In genomic region chr7:37921340-37921805, GRCh38 we compare ENCODE assay signal across 7 cellular contexts. TPM values are rescaled to one million over a fixed set of nuclear protein-coding genes. Genes with fewer than 3 reads are reported as not detected.
DNase-seq lines count a peak whose midpoint lies in the region; ATAC-seq and TF ChIP-seq lines count a peak whose summit lies in the region.

No MANE protein-coding gene starts in this region.

- peaks cover 17% of the 10 kb centered on the region; the same call in 1 of the 2 replicates for H3K9me3 Mint-ChIP-seq in WTC11
- H3K9me3 Mint-ChIP-seq in osteocyte (ENCODE audit: unreplicated experiment): peaks cover 9% of the 10 kb centered on the region

- POLR2A ChIA-PET in WTC11 (lab: Charles Lee): interaction anchor here (0.8 kb wide), 1 partner anchor 414 kb away, joined by 3 read pairs; no protein-coding TSS in a partner anchor

- H3K27ac Mint-ChIP-seq in WTC11: no peak overlapping the region
- peak overlapping the region; percentile 28 for H3K27ac Mint-ChIP-seq in osteocyte (ENCODE audit: unreplicated experiment)

- H3K4me1 Mint-ChIP-seq in WTC11: peaks cover 13% of the 10 kb centered on the region
- peaks cover 19% of the 10 kb centered on the region for H3K4me1 Mint-ChIP-seq in osteocyte (ENCODE audit: unreplicated experiment)

- H3K36me3 Mint-ChIP-seq in WTC11 (peaks cover 5% of the 10 kb centered on the region), osteocyte (ENCODE audit: unreplicated experiment) (peaks cover 3% of the 10 kb centered on the region)

- ATAC-seq in GM21619 (IDR thresholded peaks at IDR 0.05; ENCODE audit: unreplicated experiment) (peak; percentile 44), WTC11 (peak; percentile 49)

- peak; percentile 12 for TF ChIP-seq CTCF in GM12865 (IDR thresholded peaks at IDR 0.05; ENCODE audit: insufficient read depth, low read depth, low read length, missing control alignments)
- TF ChIP-seq CTCF in WTC11 (IDR thresholded peaks at IDR 0.05): no peak
- TF ChIP-seq CTCF in osteocyte (IDR thresholded peaks at IDR 0.05): peak; percentile 28

- H3K4me3 ChIP-seq in GM12865 (ENCODE audit: low read depth, low read length): peak overlapping the region; percentile 55
- peak overlapping the region; percentile 52 for H3K4me3 ChIP-seq in MG63

- H3K9me3 ChIP-seq in MG63: peaks cover 10% of the 10 kb centered on the region

- H3K27me3 ChIP-seq in MG63: peaks cover 3% of the 10 kb centered on the region; the same call in 1 of the 2 replicates

- H3K27me3 Mint-ChIP-seq in WTC11 (ENCODE audit: low read depth) (peaks cover 49% of the 10 kb centered on the region), osteocyte (ENCODE audit: unreplicated experiment) (peaks cover 27% of the 10 kb centered on the region)

- DNase-seq in GM12865 (ENCODE audit: low read depth) (peak; percentile 48), MG63 (peak; percentile 56), WTC11 (ENCODE audit: low spot score) (peak; percentile 44), glomerular visceral epithelial cell (ENCODE audit: extremely low spot score) (peak; percentile 56), osteocyte (ENCODE audit: extremely low spot score, unreplicated experiment) (no peak)
- DNase-seq in effector CD4-positive, alpha-beta T cell: no peak

- H3K4me3 Mint-ChIP-seq in WTC11 (peak overlapping the region; percentile 75), osteocyte (ENCODE audit: unreplicated experiment) (peak overlapping the region; percentile 81)

- CTCF ChIA-PET in WTC11 (lab: Charles Lee): interaction anchor here (0.6 to 2.1 kb wide), 7 partner anchors 9 to 424 kb away, joined by 3 to 9 read pairs (median 3); no protein-coding TSS in a partner anchor

- no peaks in the 10 kb centered on the region; the same call in 1 of the 2 replicates for H3K36me3 ChIP-seq in MG63

TF ChIP-seq in WTC11, 78 proteins besides CTCF, POLR2A, EP300 and RAD21 (continues in another document):
- 0 out of 2 replicates have a peak, but pooled peaks have one; percentile 2 for TF ChIP-seq HMGXB4 (CRISPR knock-in tag; IDR thresholded peaks at IDR 0.05)
- no peak for TF ChIP-seq ZNF138 (CRISPR knock-in tag; conservative IDR thresholded peaks at IDR 0.05)
- TF ChIP-seq MYBL2 (CRISPR knock-in tag; IDR thresholded peaks at IDR 0.05): 0 out of 2 replicates have a peak, but pooled peaks have one; percentile 45
- no peak for TF ChIP-seq ZNF281 (CRISPR knock-in tag; IDR thresholded peaks at IDR 0.05)
- peak; percentile 29; the same call in 1 of the 2 replicates for TF ChIP-seq MAX (CRISPR knock-in tag; IDR thresholded peaks at IDR 0.05)
- no peak for TF ChIP-seq TP53 (CRISPR knock-in tag; IDR thresholded peaks at IDR 0.05)
- TF ChIP-seq ARID4B (CRISPR knock-in tag; IDR thresholded peaks at IDR 0.05; ENCODE audit: borderline replicate concordance): no peak
- TF ChIP-seq NFE2L1 (CRISPR knock-in tag; IDR thresholded peaks at IDR 0.05): peak; percentile 82
- TF ChIP-seq AFF4 (CRISPR knock-in tag; IDR thresholded peaks at IDR 0.05; ENCODE audit: borderline replicate concordance): no peak
- no peak for TF ChIP-seq ZNF121 (CRISPR knock-in tag; IDR thresholded peaks at IDR 0.05)

RNA-seq across cellular contexts. Expression of gene EPDR1, which starts 0.9 kb away (rescaled TPM):
- 18.7 and 24.4 TPM in 2 replicates for total RNA-seq in MG63 (2014; rRNA removed; shearing (Covaris generic); ENCODE audit: low replicate concordance)
- 6.3 to 7.4 TPM (median 6.7 TPM) in 3 replicates for total RNA-seq in WTC11 (2021)
- 14.6 and 16.6 TPM in 2 replicates for total RNA-seq in osteocyte

RNA-seq across cellular contexts. Expression of gene SFRP4, which starts 4.8 kb away (rescaled TPM):
- total RNA-seq in MG63 (2014; rRNA removed; shearing (Covaris generic); ENCODE audit: low replicate concordance): 13.1 and 16.3 TPM in 2 replicates
- 0.07 to 0.24 TPM (median 0.09 TPM) in 3 replicates for total RNA-seq in WTC11 (2021)
- total RNA-seq in osteocyte: 0.16 TPM in 1 of 2 replicates, not detected in the other

Comparison
In these comparisons a context has a peak if more than half of its experiments do, and no peak if none do; other contexts are left out.
1. DNase-seq: peak in GM12865 (single experiment), MG63 (single experiment), WTC11 (single experiment) and glomerular visceral epithelial cell (single experiment); none in osteocyte (single experiment) and effector CD4-positive, alpha-beta T cell (single experiment).
2. RNA of gene SFRP4, which starts 4.8 kb away (total RNA-seq): 13.1 to 16.3 TPM in MG63; 0.07 to 0.24 TPM in WTC11 and 0.16 TPM in osteocyte; every median in the first group is over 10 times any median in the second.